In the genomic region with DNA sequence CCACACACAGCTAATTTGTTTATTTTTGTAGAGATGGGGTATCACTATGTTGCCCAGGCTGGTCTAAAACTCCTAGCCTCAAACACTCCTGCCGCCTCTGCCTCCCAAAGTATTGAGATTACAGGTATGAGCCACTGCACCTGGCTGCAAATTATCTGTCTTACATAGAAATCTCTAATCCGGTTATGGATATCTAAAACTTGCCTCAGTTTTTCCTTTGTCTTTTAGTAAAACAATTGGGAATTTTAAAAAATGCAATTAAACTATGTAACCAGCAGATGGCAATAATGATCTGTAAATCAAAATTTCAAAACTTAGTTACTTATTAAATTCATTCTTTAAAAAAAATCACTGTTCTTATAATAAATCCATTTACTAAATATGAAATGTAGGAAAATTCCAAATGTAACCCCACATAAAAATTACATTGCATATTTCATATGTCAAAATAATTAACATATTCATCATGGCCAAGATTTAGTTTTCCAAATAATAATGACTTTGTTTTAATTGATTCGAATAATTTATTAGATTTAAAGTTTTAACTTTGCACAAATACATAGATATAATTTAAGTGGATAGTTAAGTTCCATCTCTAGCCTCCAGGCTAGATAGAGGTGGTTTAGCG, we compare ENCODE assay signal across 7 cellular contexts.
A peak's percentile ranks its signal among the peaks of the same experiment; 100 is the strongest.
DNase-seq lines count a peak whose midpoint lies in the region; FAIRE-seq and TF ChIP-seq lines count a peak whose summit lies in the region.
"Not testable (repeated sequence)": the region's sequence is repeated elsewhere in the genome, so short reads cannot be mapped to it uniquely, and the experiment has no call there.

No MANE protein-coding gene starts in this region.

- H3K4me3 ChIP-seq in OCI-LY3 (ENCODE audit: low read length); kidney (ENCODE audit: low read length in 2 of 2); neural cell (ENCODE audit: low read length); small intestine (ENCODE audit: low read depth in 1 of 2, low read length in 2 of 2): not testable (repeated sequence)

- H3K36me3 ChIP-seq in OCI-LY3 (replicated peaks; ENCODE audit: low read depth, low read length); kidney (ENCODE audit: control insufficient read depth in 1 of 2, insufficient read depth in 2 of 2, low read length in 2 of 2); neural cell (ENCODE audit: insufficient read depth, low read length); small intestine (ENCODE audit: control insufficient read depth in 2 of 2, insufficient read depth in 2 of 2, low read length in 2 of 2): not testable (repeated sequence)

- not testable (repeated sequence) for H3K4me2 ChIP-seq in OCI-LY3 (ENCODE audit: low read length); neural cell (ENCODE audit: low read length)

- FAIRE-seq in endometrium (lab: Jason Lieb, UNC) (peak; percentile 95), kidney (lab: Jason Lieb, UNC) (peak; percentile 98), small intestine (lab: Jason Lieb, UNC) (peak; percentile 98)

- DNase-seq in kidney, small intestine: not testable (repeated sequence)

- not testable (repeated sequence) for H4K20me1 ChIP-seq in OCI-LY3 (ENCODE audit: insufficient read depth, low read length); neural cell (ENCODE audit: insufficient read depth)

- not testable (repeated sequence) for TF ChIP-seq EP300 in neural cell (conservative IDR thresholded peaks at IDR 0.05; ENCODE audit: poor library complexity, severe bottlenecking)

- H3K79me2 ChIP-seq in OCI-LY3 (ENCODE audit: low read length); neural cell (replicated peaks; ENCODE audit: insufficient read depth, low read length): not testable (repeated sequence)

- 47 to 50% (median 48%) methylated on average over 4 of the region's 4 CpGs for WGBS in small intestine, 3 donors

- not testable (repeated sequence) for H3K27ac ChIP-seq in C4-2B; OCI-LY3 (ENCODE audit: low read length); VCaP; kidney (ENCODE audit: low read depth in 2 of 2, low read length in 2 of 2); neural cell (ENCODE audit: low read length); small intestine (ENCODE audit: low read depth in 1 of 2, low read length in 1 of 2)

- intact Hi-C loops in kidney (cut with DNase I): not testable (repeated sequence)

- H3K9me3 ChIP-seq in OCI-LY3 (ENCODE audit: insufficient read depth, low read length); kidney (ENCODE audit: control insufficient read depth in 1 of 2, low read length in 2 of 2); neural cell (ENCODE audit: low read length); small intestine (ENCODE audit: control insufficient read depth, low read depth): not testable (repeated sequence)

- H3F3A ChIP-seq in neural cell (ENCODE audit: insufficient read depth, low read length, poor library complexity, severe bottlenecking): not testable (repeated sequence)

- not testable (repeated sequence) for H3K27me3 ChIP-seq in OCI-LY3 (ENCODE audit: low read depth, low read length); neural cell (ENCODE audit: insufficient read depth, low read depth, low read length); small intestine (ENCODE audit: control insufficient read depth in 2 of 2, insufficient read depth in 2 of 2, low read length in 2 of 2)

- H2AFZ ChIP-seq in OCI-LY3 (ENCODE audit: low read depth, low read length); neural cell (ENCODE audit: low read depth, low read length): not testable (repeated sequence)

- not testable (repeated sequence) for H3K9me2 ChIP-seq in neural cell (ENCODE audit: insufficient read depth, low read length)

- TF ChIP-seq RAD21 in neural cell (conservative IDR thresholded peaks at IDR 0.05): peak; percentile 31

- TF ChIP-seq CTCF in C4-2B (conservative IDR thresholded peaks at IDR 0.05) (peak; percentile 21), OCI-LY3 (IDR thresholded peaks at IDR 0.05; ENCODE audit: low read depth, low read length) (peak; percentile 8; the same call in 1 of the 2 replicates), VCaP (conservative IDR thresholded peaks at IDR 0.05) (peak; percentile 19; the same call in 1 of the 2 replicates), neural cell (IDR thresholded peaks at IDR 0.05; ENCODE audit: poor library complexity, severe bottlenecking) (peak; percentile 48)
- not testable (repeated sequence) for TF ChIP-seq CTCF in kidney (IDR thresholded peaks at IDR 0.05; ENCODE audit: borderline replicate concordance, extremely low read depth, insufficient read depth)

- not testable (repeated sequence) for H3K9ac ChIP-seq in OCI-LY3 (ENCODE audit: low read length); kidney (ENCODE audit: low read length in 2 of 2); neural cell (ENCODE audit: low read length)

- not testable (repeated sequence) for H3K4me1 ChIP-seq in OCI-LY3 (ENCODE audit: low read length); kidney (ENCODE audit: control insufficient read depth in 1 of 2, insufficient read depth in 1 of 2, low read depth in 1 of 2, low read length in 2 of 2); small intestine (ENCODE audit: control insufficient read depth in 2 of 2, insufficient read depth in 1 of 2, low read depth in 1 of 2, low read length in 1 of 2)

TF ChIP-seq in neural cell, 6 proteins besides CTCF, POLR2A, EP300 and RAD21:
- TF ChIP-seq SMC3 (conservative IDR thresholded peaks at IDR 0.05; ENCODE audit: poor library complexity): peak; percentile 42
